ENCODE assay signal across 8 cellular contexts in the genomic region with DNA sequence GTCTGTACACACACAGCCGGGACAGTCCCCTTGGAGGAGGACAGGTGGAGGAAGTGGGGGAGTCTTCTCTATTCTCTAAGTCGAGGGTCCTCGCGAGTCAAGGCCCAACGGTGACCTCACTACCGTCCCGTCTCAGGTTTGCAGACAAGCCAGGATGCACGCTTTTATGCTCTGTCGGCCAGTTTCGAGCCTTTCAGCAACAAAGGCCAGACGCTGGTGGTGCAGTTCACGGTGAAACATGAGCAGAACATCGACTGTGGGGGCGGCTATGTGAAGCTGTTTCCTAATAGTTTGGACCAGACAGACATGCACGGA. TPM values are rescaled to one million over a fixed set of nuclear protein-coding genes. Genes with fewer than 3 reads are reported as not detected.
DNase-seq lines count a peak whose midpoint lies in the region; ATAC-seq and TF ChIP-seq lines count a peak whose summit lies in the region.

No MANE protein-coding gene starts in this region.

- peak overlapping the region; percentile 95 for H2AK5ac ChIP-seq in neuronal stem cell (ENCODE audit: low read depth, low read length)

- no peak overlapping the region for H3K18ac ChIP-seq in neuronal stem cell (ENCODE audit: low read length)

- H3K79me1 ChIP-seq in neuronal stem cell (ENCODE audit: low read depth, low read length) = peaks cover 11% of the 10 kb centered on the region

- H3K4me3 ChIP-seq in fibroblast of lung (replicated peaks in 1 of 4; ENCODE audit: control extremely low read depth in 1 of 4, insufficient read depth in 1 of 4, low read depth in 3 of 4, low read length in 4 of 4) = peak overlapping the region; percentile 94 to 99 (median 98)
- H3K4me3 ChIP-seq in neuronal stem cell (ENCODE audit: low read length in 2 of 2) = peak overlapping the region; percentile 69 to 97

- H2BK5ac ChIP-seq in neuronal stem cell (ENCODE audit: low read length) = peak overlapping the region; percentile 94

- peaks cover 10% of the 10 kb centered on the region for H3K27me3 Mint-ChIP-seq in HFFc6 (ENCODE audit: insufficient read depth)
- H3K27me3 Mint-ChIP-seq in activated CD8-positive, alpha-beta T cell treated with anti-CD3 and anti-CD28 coated beads for 36 hours = no peaks in the 10 kb centered on the region

- H3K4me2 ChIP-seq in fibroblast of lung (ENCODE audit: extremely low read depth, insufficient read depth, low read length) (peak overlapping the region; percentile 89), neuronal stem cell (ENCODE audit: insufficient read depth, low read length, poor library complexity, severe bottlenecking) (peak overlapping the region; percentile 91)

- H3K4me3 Mint-ChIP-seq in HFFc6 = peak overlapping the region; percentile 99
- peak overlapping the region; percentile 99 for H3K4me3 Mint-ChIP-seq in activated CD8-positive, alpha-beta T cell treated with anti-CD3 and anti-CD28 coated beads for 36 hours

- CTCF ChIA-PET in activated CD8-positive, alpha-beta T cell treated with anti-CD3 and anti-CD28 coated beads for 36 hours (lab: Charles Lee) = interaction anchor here (3.0 kb wide), 1 partner anchor 26 kb away, joined by 10 read pairs; no protein-coding TSS in a partner anchor

- H3K27ac Mint-ChIP-seq in HFFc6 = peak overlapping the region; percentile 92
- H3K27ac Mint-ChIP-seq in activated CD8-positive, alpha-beta T cell treated with anti-CD3 and anti-CD28 coated beads for 36 hours = peak overlapping the region; percentile 95

- H3K4me1 Mint-ChIP-seq in HFFc6 (ENCODE audit: low read depth) = peaks cover 43% of the 10 kb centered on the region
- peaks cover 53% of the 10 kb centered on the region for H3K4me1 Mint-ChIP-seq in activated CD8-positive, alpha-beta T cell treated with anti-CD3 and anti-CD28 coated beads for 36 hours (ENCODE audit: low read depth)

- H3K9me3 Mint-ChIP-seq in HFFc6 = peaks cover 11% of the 10 kb centered on the region
- no peaks in the 10 kb centered on the region for H3K9me3 Mint-ChIP-seq in activated CD8-positive, alpha-beta T cell treated with anti-CD3 and anti-CD28 coated beads for 36 hours

- H3K36me3 ChIP-seq in fibroblast of lung (ENCODE audit: control insufficient read depth, insufficient read depth, low read length) (peaks cover 28% of the 10 kb centered on the region), neuronal stem cell (replicated peaks in 1 of 2; ENCODE audit: control insufficient read depth in 2 of 2, insufficient read depth in 2 of 2, low read length in 2 of 2) (peaks cover 38 to 52% of the 10 kb centered on the region in 2 donors)

- peaks cover 2% of the 10 kb centered on the region for H4K20me1 ChIP-seq in fibroblast of lung (ENCODE audit: control insufficient read depth, extremely low read depth, insufficient read depth, low read length)

- POLR2A ChIA-PET in activated CD8-positive, alpha-beta T cell treated with anti-CD3 and anti-CD28 coated beads for 36 hours (lab: Charles Lee) = interaction anchor here (0.6 to 3.3 kb wide), 14 partner anchors 9 to 179 kb away, joined by 3 to 19 read pairs (median 4); a partner anchor contains a TSS

- H3K27me3 ChIP-seq in fibroblast of lung (ENCODE audit: control insufficient read depth, insufficient read depth, low read length) (no peaks in the 10 kb centered on the region), neuronal stem cell (ENCODE audit: control insufficient read depth in 3 of 3, insufficient read depth in 3 of 3, low read depth in 1 of 3, low read length in 3 of 3) (no peaks in the 10 kb centered on the region)

- H3K23ac ChIP-seq in neuronal stem cell (ENCODE audit: low read depth, low read length, poor library complexity) = peak overlapping the region; percentile 85

- no peak overlapping the region for H3K4ac ChIP-seq in neuronal stem cell (ENCODE audit: low read length)

- H3K4me1 ChIP-seq in fibroblast of lung (ENCODE audit: control insufficient read depth, extremely low read depth, insufficient read depth, low read length) (peaks cover 22% of the 10 kb centered on the region), neuronal stem cell (ENCODE audit: control insufficient read depth in 2 of 2, insufficient read depth in 1 of 2, low read depth in 1 of 2, low read length in 2 of 2) (peaks cover 16 to 23% of the 10 kb centered on the region in 2 donors)

- H4K91ac ChIP-seq in neuronal stem cell (ENCODE audit: low read depth, low read length, poor library complexity) = no peak overlapping the region

- WGBS in neuronal stem cell (ENCODE audit: extremely low coverage in 2 of 2, insufficient read length in 2 of 2, insufficient replicate concordance in 1 of 2), 2 donors = no CpG with 5 or more reads among the region's 15 CpGs

- H3K14ac ChIP-seq in neuronal stem cell (ENCODE audit: low read length) = no peak overlapping the region

- intact Hi-C loops in activated CD8-positive, alpha-beta T cell treated with anti-CD3 and anti-CD28 coated beads for 36 hours (cut with micrococcal nuclease) = loop anchor here (10.0 kb wide), 1 partner anchor 54 kb away; a partner anchor contains a TSS

- no peak overlapping the region for H2BK15ac ChIP-seq in neuronal stem cell (ENCODE audit: low read length)

- peak overlapping the region; percentile 49 for H4K8ac ChIP-seq in neuronal stem cell (ENCODE audit: low read depth, low read length)

- H2AFZ ChIP-seq in fibroblast of lung (ENCODE audit: low read length) (no peak overlapping the region), neuronal stem cell (ENCODE audit: low read length) (no peak overlapping the region)

- H3K9ac ChIP-seq in fibroblast of lung (ENCODE audit: insufficient read depth, low read length) (peak overlapping the region; percentile 99), neuronal stem cell (ENCODE audit: low read depth, low read length, poor library complexity) (peak overlapping the region; percentile 100)

- peaks cover 46% of the 10 kb centered on the region for H3K36me3 Mint-ChIP-seq in HFFc6 (ENCODE audit: low read depth)
- peaks cover 56% of the 10 kb centered on the region for H3K36me3 Mint-ChIP-seq in activated CD8-positive, alpha-beta T cell treated with anti-CD3 and anti-CD28 coated beads for 36 hours (ENCODE audit: low read depth)

- H3K79me2 ChIP-seq in fibroblast of lung (ENCODE audit: control insufficient read depth, insufficient read depth, low read length) = peaks cover 46% of the 10 kb centered on the region

- H2BK120ac ChIP-seq in neuronal stem cell (ENCODE audit: low read depth, low read length) = no peak overlapping the region

- H3K27ac ChIP-seq in fibroblast of lung (ENCODE audit: insufficient read depth, low read length) = peak overlapping the region; percentile 95
- H3K27ac ChIP-seq in neuronal stem cell (replicated peaks; ENCODE audit: low read length) = no peak overlapping the region

- no peak overlapping the region for H2BK12ac ChIP-seq in neuronal stem cell (ENCODE audit: low read length)

- no peaks in the 10 kb centered on the region for H3K9me3 ChIP-seq in fibroblast of lung (ENCODE audit: control insufficient read depth, insufficient read depth, low read depth, low read length)
- H3K9me3 ChIP-seq in neuronal stem cell (replicated peaks in 1 of 2; ENCODE audit: control insufficient read depth in 2 of 2, insufficient read depth in 1 of 2, low read depth in 1 of 2, low read length in 2 of 2) = no peaks in the 10 kb centered on the region

- DNase-seq in HFFc6 = peak; percentile 25
- peak; percentile 74 for DNase-seq in activated CD8-positive, alpha-beta T cell treated with anti-CD3 and anti-CD28 coated beads for 36 hours
- peak; percentile 42 to 57 for DNase-seq in fibroblast of lung (ENCODE audit: low read depth in 2 of 2)
- no peak for DNase-seq in neuronal stem cell (ENCODE audit: low spot score)
- no peak for DNase-seq in NCI-H526 treated with DMSO at 0.1 percent for 48 hours (lab: John Stamatoyannopoulos, UW)
- DNase-seq in DMS114 treated with DMSO at 0.1 percent for 48 hours (lab: John Stamatoyannopoulos, UW; ENCODE audit: unreplicated experiment) = no peak

- TF ChIP-seq CTCF in HFFc6 (IDR thresholded peaks at IDR 0.05) (no peak), fibroblast of lung (conservative IDR thresholded peaks at IDR 0.05 in 1 of 2, IDR thresholded peaks at IDR 0.05 in 1 of 2; ENCODE audit: low read depth in 1 of 2, low read length in 2 of 2) (no peak)
- no peak for TF ChIP-seq CTCF in activated CD8-positive, alpha-beta T cell treated with anti-CD3 and anti-CD28 coated beads for 36 hours (IDR thresholded peaks at IDR 0.05)

- ATAC-seq in activated CD8-positive, alpha-beta T cell treated with anti-CD3 and anti-CD28 coated beads for 36 hours = no peak
- ATAC-seq in HG02938 (IDR thresholded peaks at IDR 0.05; ENCODE audit: unreplicated experiment) (no peak), GM18858 (IDR thresholded peaks at IDR 0.05; ENCODE audit: unreplicated experiment) (no peak)

RNA-seq across cellular contexts. Expression of a gene that starts 0.8 kb away (rescaled TPM):
- total RNA-seq in HFFc6 (2021; fragmentation: NEBNext Ultra II Directional; extraction: Animal tissue kit (Norgen Biotek cat#: 25700)) = 1,000 to 10,000 TPM; 1,716 to 2,461 (median 2,371) TPM
- 100 to 1,000 TPM; 535 to 563 TPM for total RNA-seq in activated CD8-positive, alpha-beta T cell treated with anti-CD3 and anti-CD28 coated beads for 36 hours
- total RNA-seq in fibroblast of lung = 839 and 1,447 TPM in 2 replicates
- 2,698 and 2,757 TPM in 2 replicates for polyA plus RNA-seq in fibroblast of lung
- 1,925 and 2,136 TPM in 2 replicates for polyA plus RNA-seq in fibroblast of lung (2012)
- polyA minus RNA-seq in fibroblast of lung (ENCODE audit: low replicate concordance) = 2,089 and 2,615 TPM in 2 replicates
- polyA plus RNA-seq in neuronal stem cell (2013, experiment 1 of 2) = 336 TPM
- 330 TPM for polyA plus RNA-seq in neuronal stem cell (2013, experiment 2 of 2)

RNA-seq across cellular contexts. Expression of a gene that starts 5.7 kb away (rescaled TPM):
- total RNA-seq in HFFc6 (2021; fragmentation: NEBNext Ultra II Directional; extraction: Animal tissue kit (Norgen Biotek cat#: 25700)) = 100 to 1,000 TPM in 1 of 6 experiments, 10 to 100 TPM in 5; 87.8 to 101 (median 90.4) TPM
- 100 to 1,000 TPM; 128 to 138 TPM for total RNA-seq in activated CD8-positive, alpha-beta T cell treated with anti-CD3 and anti-CD28 coated beads for 36 hours
- total RNA-seq in fibroblast of lung = 38.6 and 49.6 TPM in 2 replicates
- polyA plus RNA-seq in fibroblast of lung = 23.5 and 37.9 TPM in 2 replicates
- polyA plus RNA-seq in fibroblast of lung (2012) = 50.8 and 82.0 TPM in 2 replicates
- 110 and 196 TPM in 2 replicates for polyA minus RNA-seq in fibroblast of lung (ENCODE audit: low replicate concordance)
- 35.0 TPM for polyA plus RNA-seq in neuronal stem cell (2013, experiment 1 of 2)
- 35.6 TPM for polyA plus RNA-seq in neuronal stem cell (2013, experiment 2 of 2)

RNA-seq across cellular contexts. Expression of a gene that starts 6.4 kb away (rescaled TPM):
- 100 to 1,000 TPM; 108 to 140 (median 129) TPM for total RNA-seq in HFFc6 (2021; fragmentation: NEBNext Ultra II Directional; extraction: Animal tissue kit (Norgen Biotek cat#: 25700))
- total RNA-seq in activated CD8-positive, alpha-beta T cell treated with anti-CD3 and anti-CD28 coated beads for 36 hours = 100 to 1,000 TPM; 189 to 190 TPM
- total RNA-seq in fibroblast of lung = 51.1 and 72.2 TPM in 2 replicates
- polyA plus RNA-seq in fibroblast of lung = 46.2 and 62.5 TPM in 2 replicates
- 96.7 and 122 TPM in 2 replicates for polyA plus RNA-seq in fibroblast of lung (2012)
- 171 and 199 TPM in 2 replicates for polyA minus RNA-seq in fibroblast of lung (ENCODE audit: low replicate concordance)
- 115 TPM for polyA plus RNA-seq in neuronal stem cell (2013, experiment 1 of 2)
- 115 TPM for polyA plus RNA-seq in neuronal stem cell (2013, experiment 2 of 2)

RNA-seq across cellular contexts. Expression of a gene that starts 17.8 kb away (rescaled TPM):
- total RNA-seq in HFFc6 (2021; fragmentation: NEBNext Ultra II Directional; extraction: Animal tissue kit (Norgen Biotek cat#: 25700)) = 10 to 100 TPM; 34.3 to 54.3 (median 46.9) TPM
- 10 to 100 TPM; 32.6 to 36.0 TPM for total RNA-seq in activated CD8-positive, alpha-beta T cell treated with anti-CD3 and anti-CD28 coated beads for 36 hours
- total RNA-seq in fibroblast of lung = 17.7 and 19.7 TPM in 2 replicates
- polyA plus RNA-seq in fibroblast of lung = 19.5 and 28.2 TPM in 2 replicates
- polyA plus RNA-seq in fibroblast of lung (2012) = 51.3 and 70.6 TPM in 2 replicates
- polyA minus RNA-seq in fibroblast of lung (ENCODE audit: low replicate concordance) = 2.0 and 6.3 TPM in 2 replicates
- polyA plus RNA-seq in neuronal stem cell (2013, experiment 1 of 2) = 34.0 TPM
- polyA plus RNA-seq in neuronal stem cell (2013, experiment 2 of 2) = 31.8 TPM

RNA-seq across cellular contexts. Expression of a gene that starts 20.2 kb away (rescaled TPM):
- total RNA-seq in HFFc6 (2021; fragmentation: NEBNext Ultra II Directional; extraction: Animal tissue kit (Norgen Biotek cat#: 25700)) = 1 to 10 TPM in 3 of 6 experiments, under 1 TPM in 3; 0.28 to 1.7 (median 0.91) TPM
- 1 to 10 TPM; 3.0 to 4.4 TPM for total RNA-seq in activated CD8-positive, alpha-beta T cell treated with anti-CD3 and anti-CD28 coated beads for 36 hours
- not detected in 2 replicates for total RNA-seq in fibroblast of lung
- 0.19 and 0.40 TPM in 2 replicates for polyA plus RNA-seq in fibroblast of lung
- polyA plus RNA-seq in fibroblast of lung (2012) = 0.31 and 0.50 TPM in 2 replicates
- polyA minus RNA-seq in fibroblast of lung (ENCODE audit: low replicate concordance) = not detected in 2 replicates
- 2.8 TPM for polyA plus RNA-seq in neuronal stem cell (2013, experiment 1 of 2)
- polyA plus RNA-seq in neuronal stem cell (2013, experiment 2 of 2) = 3.0 TPM

Comparison
In these comparisons a context has a peak if more than half of its experiments do, and no peak if none do; other contexts are left out.
1. DNase-seq: peak in HFFc6 (single experiment), activated CD8-positive, alpha-beta T cell treated with anti-CD3 and anti-CD28 coated beads for 36 hours (single experiment) and fibroblast of lung (2 of 2); none in neuronal stem cell (single experiment), NCI-H526 treated with DMSO at 0.1 percent for 48 hours (single experiment) and DMS114 treated with DMSO at 0.1 percent for 48 hours (single experiment).